ENCODE assay signal across 18 cellular contexts in the genomic region with DNA sequence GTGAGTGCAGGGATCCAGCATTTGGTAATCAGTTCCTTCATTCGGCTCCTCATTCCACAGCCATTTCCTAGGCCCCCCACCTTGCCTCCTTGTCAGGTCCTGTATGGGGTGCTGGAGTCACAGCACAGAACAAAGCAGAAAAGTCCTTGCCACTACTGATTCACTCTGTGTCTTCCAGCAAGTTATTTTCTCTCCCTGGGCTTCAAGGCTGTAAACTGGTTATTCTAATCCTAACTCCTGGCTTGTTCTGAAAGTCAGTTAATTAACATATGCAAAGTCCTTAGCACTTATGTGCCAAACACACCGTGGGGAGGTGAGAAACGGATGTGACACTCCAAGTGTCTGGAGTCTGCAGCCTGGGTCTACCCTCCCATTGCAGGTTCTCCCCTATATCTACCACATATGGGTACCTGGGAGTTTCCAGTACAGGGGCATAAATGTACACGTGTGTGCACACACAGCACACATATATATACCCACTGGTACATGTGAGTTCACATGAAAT. TPM values are rescaled to one million over a fixed set of nuclear protein-coding genes. Genes with fewer than 3 reads are reported as not detected.
DNase-seq lines count a peak whose midpoint lies in the region; ATAC-seq and TF ChIP-seq lines count a peak whose summit lies in the region.
"Had no signal": no experiment of that assay in that cellular context is flagged by ENCODE, and none has a peak within 500 bp of the region (broad histone marks: within the 10 kb centered on the region; RNA-seq: fewer than 3 reads in every experiment).

No MANE protein-coding gene starts in this region.

- no peak for TF ChIP-seq CTCF in H9 (conservative IDR thresholded peaks at IDR 0.05)
- TF ChIP-seq CTCF in endodermal cell (conservative IDR thresholded peaks at IDR 0.05) = no peak

- H3K56ac ChIP-seq in H9 (ENCODE audit: insufficient read length, low read depth, low read length) = no peak overlapping the region

- H3K4me3 Mint-ChIP-seq in H9 (no peak overlapping the region; a peak in 2 of 5 replicates), endodermal cell (no peak overlapping the region)
- H3K4me3 Mint-ChIP-seq: CD4-positive, alpha-beta memory T cell had no signal

- H3K18ac ChIP-seq in H9 (ENCODE audit: insufficient read length, low read depth, low read length) (no peak overlapping the region), neuronal stem cell (ENCODE audit: low read length) (no peak overlapping the region)

- no peaks in the 10 kb centered on the region for H3K9me3 ChIP-seq in H9 (ENCODE audit: control insufficient read depth, low read depth, low read length)
- H3K9me3 ChIP-seq in NT2/D1 (ENCODE audit: insufficient read depth, low read length) = no peaks in the 10 kb centered on the region
- no peaks in the 10 kb centered on the region for H3K9me3 ChIP-seq in endodermal cell (ENCODE audit: control insufficient read depth, low read length)
- H3K9me3 ChIP-seq in neuronal stem cell (replicated peaks in 1 of 2; ENCODE audit: control insufficient read depth in 2 of 2, insufficient read depth in 1 of 2, low read depth in 1 of 2, low read length in 2 of 2) = no peaks in the 10 kb centered on the region
- H3K9me3 ChIP-seq: BE2C had no signal

- H3T11ph ChIP-seq in H9 (ENCODE audit: low read length) = no peak overlapping the region

- H3K27ac Mint-ChIP-seq in H9 (peak overlapping the region in 2 of 3 experiments; percentile 24 to 29; a peak in 3 of 7 replicates), endodermal cell (no peak overlapping the region)

- H3K4me3 ChIP-seq in NT2/D1 (ENCODE audit: insufficient read length, low read depth) (no peak overlapping the region), endodermal cell (ENCODE audit: low read length) (no peak overlapping the region), neuronal stem cell (ENCODE audit: low read length in 2 of 2) (no peak overlapping the region)

- H2AK5ac ChIP-seq in H9 (ENCODE audit: insufficient read length, low read length) (no peak overlapping the region), neuronal stem cell (ENCODE audit: low read depth, low read length) (peak overlapping the region; percentile 86)

- H3K27ac ChIP-seq in H9 (ENCODE audit: insufficient read length, low read depth, low read length) (no peak overlapping the region), endodermal cell (ENCODE audit: low read depth, low read length) (no peak overlapping the region), neuronal stem cell (replicated peaks; ENCODE audit: low read length) (no peak overlapping the region)

- H3K79me1 ChIP-seq in H9 (ENCODE audit: insufficient read depth, low read depth, low read length, poor library complexity, severe bottlenecking) = no peaks in the 10 kb centered on the region
- H3K79me1 ChIP-seq in neuronal stem cell (ENCODE audit: low read depth, low read length) = no peaks in the 10 kb centered on the region

- H4K20me1 ChIP-seq in H9 (ENCODE audit: control insufficient read depth, insufficient read depth, insufficient read length) = peaks cover 4% of the 10 kb centered on the region

- ATAC-seq in HG03432 (IDR thresholded peaks at IDR 0.05; ENCODE audit: unreplicated experiment) = no peak

- H3K36me3 Mint-ChIP-seq in H9 (ENCODE audit: insufficient read depth in 1 of 3, low read depth in 3 of 3) (peaks cover 19 to 55% (median 44%) of the 10 kb centered on the region in 3 experiments), endodermal cell (ENCODE audit: low read depth) (peaks cover 43% of the 10 kb centered on the region)

- no peak overlapping the region for H2BK12ac ChIP-seq in H9 (ENCODE audit: insufficient read length, low read depth, low read length)
- H2BK12ac ChIP-seq in neuronal stem cell (ENCODE audit: low read length) = no peak overlapping the region

- H3K23ac ChIP-seq in H9 (ENCODE audit: insufficient read length, low read depth, low read length) (no peak overlapping the region), neuronal stem cell (ENCODE audit: low read depth, low read length, poor library complexity) (no peak overlapping the region)

- no peak overlapping the region for H3K9ac ChIP-seq in H9 (ENCODE audit: extremely low read depth, insufficient read length, low read length)
- H3K9ac ChIP-seq in NT2/D1 (ENCODE audit: insufficient read length, low read depth) = peak overlapping the region; percentile 13
- H3K9ac ChIP-seq in endodermal cell (ENCODE audit: extremely low read depth, low read length, poor library complexity, severe bottlenecking) = no peak overlapping the region
- no peak overlapping the region for H3K9ac ChIP-seq in neuronal stem cell (ENCODE audit: low read depth, low read length, poor library complexity)

- H3K14ac ChIP-seq in H9 (ENCODE audit: insufficient read depth, low read length) = no peak overlapping the region
- no peak overlapping the region for H3K14ac ChIP-seq in neuronal stem cell (ENCODE audit: low read length)

- H2BK120ac ChIP-seq in H9 (ENCODE audit: low read depth, low read length, poor library complexity, severe bottlenecking) (no peak overlapping the region), neuronal stem cell (ENCODE audit: low read depth, low read length) (no peak overlapping the region)

- H2AFZ ChIP-seq in H9 (ENCODE audit: low read length) (no peak overlapping the region), neuronal stem cell (ENCODE audit: low read length) (no peak overlapping the region)

- no peak overlapping the region for H4K5ac ChIP-seq in H9 (ENCODE audit: insufficient read length, low read depth, low read length)

- H3K27me3 Mint-ChIP-seq in H9 (ENCODE audit: low read depth) = no peaks in the 10 kb centered on the region
- H3K27me3 Mint-ChIP-seq in endodermal cell (ENCODE audit: insufficient read depth) = no peaks in the 10 kb centered on the region
- H3K27me3 Mint-ChIP-seq: CD4-positive, alpha-beta memory T cell had no signal

- H3K4me1 ChIP-seq in H9 (ENCODE audit: insufficient read depth, low read length) = peaks cover 5% of the 10 kb centered on the region; the same call in 1 of the 2 replicates
- peaks cover 39% of the 10 kb centered on the region for H3K4me1 ChIP-seq in NT2/D1 (ENCODE audit: insufficient read depth, insufficient read length)
- H3K4me1 ChIP-seq in endodermal cell (ENCODE audit: control insufficient read depth, insufficient read depth, low read length) = peaks cover 3% of the 10 kb centered on the region
- H3K4me1 ChIP-seq in neuronal stem cell (ENCODE audit: control insufficient read depth in 2 of 2, insufficient read depth in 1 of 2, low read depth in 1 of 2, low read length in 2 of 2) = peaks cover 13 to 40% of the 10 kb centered on the region in 2 donors

- H3K9me3 Mint-ChIP-seq in H9 (no peaks in the 10 kb centered on the region), endodermal cell (no peaks in the 10 kb centered on the region)
- H3K9me3 Mint-ChIP-seq: CD4-positive, alpha-beta memory T cell had no signal

- H2BK20ac ChIP-seq in H9 (ENCODE audit: low read depth, low read length, poor library complexity, severe bottlenecking) = no peak overlapping the region

- H3K79me2 ChIP-seq in H9 (ENCODE audit: insufficient read depth, low read length) = no peaks in the 10 kb centered on the region

- H2BK5ac ChIP-seq in H9 (ENCODE audit: insufficient read length, low read length) (no peak overlapping the region), neuronal stem cell (ENCODE audit: low read length) (no peak overlapping the region)

- H3K27me3 ChIP-seq in H9 (ENCODE audit: insufficient read depth, low read length) (no peaks in the 10 kb centered on the region), NT2/D1 (ENCODE audit: insufficient read depth, insufficient read length) (no peaks in the 10 kb centered on the region), endodermal cell (ENCODE audit: control insufficient read depth, insufficient read depth, low read length, poor library complexity, severe bottlenecking) (no peaks in the 10 kb centered on the region), neuronal stem cell (ENCODE audit: control insufficient read depth in 3 of 3, insufficient read depth in 3 of 3, low read depth in 1 of 3, low read length in 3 of 3) (no peaks in the 10 kb centered on the region)
- H3K27me3 ChIP-seq: BE2C had no signal

- no peak overlapping the region for H3K4me2 ChIP-seq in H9 (ENCODE audit: insufficient read depth, insufficient read length, low read length)
- no peak overlapping the region for H3K4me2 ChIP-seq in neuronal stem cell (ENCODE audit: insufficient read depth, low read length, poor library complexity, severe bottlenecking)

- peaks cover 48 to 60% of the 10 kb centered on the region in 2 experiments for H3K4me1 Mint-ChIP-seq in H9
- H3K4me1 Mint-ChIP-seq in endodermal cell = peaks cover 33% of the 10 kb centered on the region

- H2BK15ac ChIP-seq in H9 (ENCODE audit: low read depth, low read length) = no peak overlapping the region
- H2BK15ac ChIP-seq in neuronal stem cell (ENCODE audit: low read length) = no peak overlapping the region

- WGBS in H9 (ENCODE audit: extremely low coverage, insufficient read length, low lambda C conversion rate) = no CpG with 5 or more reads among the region's 4 CpGs
- WGBS in endodermal cell (ENCODE audit: insufficient coverage in 1 of 2, insufficient read length in 1 of 2), 2 experiments = 54 to 58% methylated on average over 2 to 4 of the region's 4 CpGs
- no CpG with 5 or more reads among the region's 4 CpGs for WGBS in neuronal stem cell (ENCODE audit: extremely low coverage in 2 of 2, insufficient read length in 2 of 2, insufficient replicate concordance in 1 of 2), 2 donors

- H3K36me3 ChIP-seq in NT2/D1 (ENCODE audit: insufficient read depth, insufficient read length, low read length) (peaks cover 18% of the 10 kb centered on the region), endodermal cell (ENCODE audit: control insufficient read depth, insufficient read depth, low read length) (peaks cover 45% of the 10 kb centered on the region), neuronal stem cell (replicated peaks in 1 of 2; ENCODE audit: control insufficient read depth in 2 of 2, insufficient read depth in 2 of 2, low read length in 2 of 2) (peaks cover 2 to 21% of the 10 kb centered on the region in 2 donors)
- H3K36me3 ChIP-seq: BE2C had no signal

- H4K8ac ChIP-seq in H9 (replicated peaks; ENCODE audit: insufficient read length, low read depth, low read length) (no peak overlapping the region), neuronal stem cell (ENCODE audit: low read depth, low read length) (no peak overlapping the region)

- no peak overlapping the region for H3K4ac ChIP-seq in H9 (ENCODE audit: low read depth, low read length)
- H3K4ac ChIP-seq in neuronal stem cell (ENCODE audit: low read length) = no peak overlapping the region

- peaks cover 3% of the 10 kb centered on the region for H3K23me2 ChIP-seq in H9 (ENCODE audit: insufficient read length, low read depth, low read length, poor library complexity, severe bottlenecking)

- H4K91ac ChIP-seq in H9 (ENCODE audit: insufficient read length, low read depth, low read length) (no peak overlapping the region), neuronal stem cell (ENCODE audit: low read depth, low read length, poor library complexity) (no peak overlapping the region)

- DNase-seq in H9 (no peak), NT2/D1 (ENCODE audit: low read depth, low spot score) (no peak), endodermal cell (peak; percentile 65), neuronal stem cell (ENCODE audit: low spot score) (no peak), NCI-H1092 treated with DMSO at 0.1 percent for 48 hours (lab: John Stamatoyannopoulos, UW) (no peak), HPDE6-E6E7 (ENCODE audit: extremely low spot score) (no peak)
- DNase-seq: BE2C; CD4-positive, alpha-beta memory T cell; DND-41; GDM1; KBM-7; NCI-H1048; NCI-H1694; NCI-H2107; NCI-H226; NCI-H69; NK-92 treated with Interleukin-12 subunit alpha and Interleukin-12 subunit beta, amount 100 ng/mL, for 24 hours had no signal

RNA-seq across cellular contexts. Expression of a gene that starts 30.6 kb away (rescaled TPM):
- total RNA-seq in H9 (2021) = 3.4 and 4.3 TPM in 2 replicates
- 10 to 100 TPM in 1 of 2 donors, 1 to 10 TPM in 1; 3.7 to 13.3 TPM for total RNA-seq in endodermal cell
- 8.9 TPM for polyA plus RNA-seq in endodermal cell (2013, experiment 1 of 2)
- polyA plus RNA-seq in endodermal cell (2013, experiment 2 of 2) = 7.1 TPM
- polyA plus RNA-seq in neuronal stem cell (2013, experiment 1 of 2) = 1.7 TPM
- polyA plus RNA-seq in neuronal stem cell (2013, experiment 2 of 2) = 1.7 TPM

RNA-seq across cellular contexts. Expression of a gene that starts 47.4 kb away (rescaled TPM):
- 59.4 and 63.0 TPM in 2 replicates for total RNA-seq in H9 (2021)
- 10 to 100 TPM; 74.4 to 88.3 TPM for total RNA-seq in endodermal cell
- polyA plus RNA-seq in endodermal cell (2013, experiment 1 of 2) = 33.5 TPM
- 27.9 TPM for polyA plus RNA-seq in endodermal cell (2013, experiment 2 of 2)
- polyA plus RNA-seq in neuronal stem cell (2013, experiment 1 of 2) = 15.2 TPM
- polyA plus RNA-seq in neuronal stem cell (2013, experiment 2 of 2) = 15.9 TPM
